In the genomic region with DNA sequence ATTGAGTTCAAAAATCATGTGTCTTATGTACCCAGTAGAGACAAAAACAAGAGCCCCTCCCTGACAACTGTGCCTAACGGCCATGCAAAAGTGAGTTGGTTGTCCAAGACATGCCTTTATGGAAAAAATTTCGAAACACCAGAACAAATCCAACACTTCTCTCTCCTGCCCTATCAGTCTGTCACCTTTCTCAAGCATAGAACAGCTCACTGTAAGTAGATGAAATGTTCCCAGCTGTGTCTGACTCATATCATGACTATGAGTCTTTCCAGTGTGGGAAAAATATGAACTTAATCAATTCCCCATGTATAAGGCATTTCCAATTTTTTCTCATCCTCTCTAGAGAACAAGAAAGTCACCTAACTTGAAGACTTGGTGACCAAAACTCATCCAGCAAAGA, we compare ENCODE assay signal across 12 cellular contexts.
DNase-seq lines count a peak whose midpoint lies in the region; ATAC-seq and TF ChIP-seq lines count a peak whose summit lies in the region.
"Had no signal": no experiment of that assay in that cellular context is flagged by ENCODE, and none has a peak within 500 bp of the region (broad histone marks: within the 10 kb centered on the region; RNA-seq: fewer than 3 reads in every experiment).

No MANE protein-coding gene starts in this region.

- TF ChIP-seq CTCF in lower lobe of right lung (IDR thresholded peaks at IDR 0.05) = no peak
- TF ChIP-seq CTCF in glutamatergic neuron (IDR thresholded peaks at IDR 0.05; ENCODE audit: partially characterized antibody, unreplicated experiment) = no peak

- H3K4me3 Mint-ChIP-seq in glutamatergic neuron (ENCODE audit: unreplicated experiment) = no peak overlapping the region
- H3K4me3 Mint-ChIP-seq in T-helper 2 cell treated with Interferon-gamma antibody and Interleukin-4, amounts not matched to agents 5 μg/mL and 100 μg/mL, for 36 hours = no peak overlapping the region
- H3K4me3 Mint-ChIP-seq: CD4-positive, alpha-beta T cell had no signal

- no peaks in the 10 kb centered on the region for H3K4me1 ChIP-seq in lower lobe of right lung

- H3K4me1 Mint-ChIP-seq in glutamatergic neuron (ENCODE audit: low read depth, unreplicated experiment) = no peaks in the 10 kb centered on the region
- H3K4me1 Mint-ChIP-seq in T-helper 2 cell treated with Interferon-gamma antibody and Interleukin-4, amounts not matched to agents 5 μg/mL and 100 μg/mL, for 36 hours (ENCODE audit: low read depth) = no peaks in the 10 kb centered on the region

- H3K27ac ChIP-seq in lower lobe of right lung = no peak overlapping the region

- peak; percentile 92 for ATAC-seq in SK-N-SH treated with all-trans-retinoic acid at 6 μM for 48 hours
- ATAC-seq in lower lobe of right lung = no peak
- ATAC-seq in GM21619 (IDR thresholded peaks at IDR 0.05; ENCODE audit: unreplicated experiment) = no peak

- no peak overlapping the region for H3K27ac Mint-ChIP-seq in glutamatergic neuron (ENCODE audit: unreplicated experiment)
- no peak overlapping the region for H3K27ac Mint-ChIP-seq in T-helper 2 cell treated with Interferon-gamma antibody and Interleukin-4, amounts not matched to agents 5 μg/mL and 100 μg/mL, for 36 hours
- H3K27ac Mint-ChIP-seq: CD4-positive, alpha-beta T cell had no signal

- intact Hi-C loops in lower lobe of right lung (cut with DNase I) = no loop called here

- no peaks in the 10 kb centered on the region for H3K27me3 ChIP-seq in lower lobe of right lung (ENCODE audit: low read depth)

- H3K36me3 ChIP-seq in lower lobe of right lung = no peaks in the 10 kb centered on the region

- H3K9me3 ChIP-seq in lower lobe of right lung = no peaks in the 10 kb centered on the region

- H3K4me3 ChIP-seq in lower lobe of right lung = no peak overlapping the region
- H3K4me3 ChIP-seq: lung had no signal

- H3K36me3 Mint-ChIP-seq in glutamatergic neuron (ENCODE audit: unreplicated experiment) = no peaks in the 10 kb centered on the region
- H3K36me3 Mint-ChIP-seq in T-helper 2 cell treated with Interferon-gamma antibody and Interleukin-4, amounts not matched to agents 5 μg/mL and 100 μg/mL, for 36 hours (ENCODE audit: low read depth) = no peaks in the 10 kb centered on the region

- H3K9me3 Mint-ChIP-seq in glutamatergic neuron (ENCODE audit: unreplicated experiment) = no peaks in the 10 kb centered on the region
- H3K9me3 Mint-ChIP-seq in T-helper 2 cell treated with Interferon-gamma antibody and Interleukin-4, amounts not matched to agents 5 μg/mL and 100 μg/mL, for 36 hours = no peaks in the 10 kb centered on the region
- H3K9me3 Mint-ChIP-seq: CD4-positive, alpha-beta T cell had no signal

- H3K27me3 Mint-ChIP-seq in glutamatergic neuron (ENCODE audit: unreplicated experiment) = no peaks in the 10 kb centered on the region
- H3K27me3 Mint-ChIP-seq in T-helper 2 cell treated with Interferon-gamma antibody and Interleukin-4, amounts not matched to agents 5 μg/mL and 100 μg/mL, for 36 hours (ENCODE audit: low read depth) = no peaks in the 10 kb centered on the region

- DNase-seq in EH (ENCODE audit: low read depth) = peak; percentile 98
- DNase-seq in fibroblast of the conjunctiva (ENCODE audit: low read depth) = peak; percentile 84
- peak; percentile 82 for DNase-seq in renal cortical epithelial cell (ENCODE audit: low read depth)
- DNase-seq in lower lobe of right lung = no peak
- no peak for DNase-seq in glutamatergic neuron
- no peak for DNase-seq in T-helper 2 cell treated with Interferon-gamma antibody and Interleukin-4, amounts not matched to agents 5 μg/mL and 100 μg/mL, for 36 hours (ENCODE audit: low spot score)
- DNase-seq: CD4-positive, alpha-beta T cell; retina; SHP77 had no signal

TF ChIP-seq in SK-N-SH treated with all-trans-retinoic acid at 6 μM for 48 hours, 23 proteins besides CTCF, POLR2A, EP300 and RAD21:
- TF ChIP-seq ARNTL (CRISPR knock-in tag; IDR thresholded peaks at IDR 0.05; ENCODE audit: borderline replicate concordance, low read depth) (no peak), ZC3H10 (CRISPR knock-in tag; IDR thresholded peaks at IDR 0.05) (0 out of 2 replicates have a peak, but pooled peaks have one; percentile 27)
- TF ChIP-seq, protein P1, sequence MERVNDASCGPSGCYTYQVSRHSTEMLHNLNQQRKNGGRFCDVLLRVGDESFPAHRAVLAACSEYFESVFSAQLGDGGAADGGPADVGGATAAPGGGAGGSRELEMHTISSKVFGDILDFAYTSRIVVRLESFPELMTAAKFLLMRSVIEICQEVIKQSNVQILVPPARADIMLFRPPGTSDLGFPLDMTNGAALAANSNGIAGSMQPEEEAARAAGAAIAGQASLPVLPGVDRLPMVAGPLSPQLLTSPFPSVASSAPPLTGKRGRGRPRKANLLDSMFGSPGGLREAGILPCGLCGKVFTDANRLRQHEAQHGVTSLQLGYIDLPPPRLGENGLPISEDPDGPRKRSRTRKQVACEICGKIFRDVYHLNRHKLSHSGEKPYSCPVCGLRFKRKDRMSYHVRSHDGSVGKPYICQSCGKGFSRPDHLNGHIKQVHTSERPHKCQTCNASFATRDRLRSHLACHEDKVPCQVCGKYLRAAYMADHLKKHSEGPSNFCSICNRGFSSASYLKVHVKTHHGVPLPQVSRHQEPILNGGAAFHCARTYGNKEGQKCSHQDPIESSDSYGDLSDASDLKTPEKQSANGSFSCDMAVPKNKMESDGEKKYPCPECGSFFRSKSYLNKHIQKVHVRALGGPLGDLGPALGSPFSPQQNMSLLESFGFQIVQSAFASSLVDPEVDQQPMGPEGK (CRISPR knock-in tag; IDR thresholded peaks at IDR 0.05; ENCODE audit: borderline replicate concordance) = 0 out of 2 replicates have a peak, but pooled peaks have one; percentile 11
TF ChIP-seq in SK-N-SH treated with all-trans-retinoic acid at 6 μM for 48 hours: peak in this region for 2.

Comparison
In these comparisons a context has a peak if more than half of its experiments do, and no peak if none do; other contexts are left out.
1. DNase-seq: peak in EH (single experiment), fibroblast of the conjunctiva (single experiment) and renal cortical epithelial cell (single experiment); none in lower lobe of right lung (single experiment), glutamatergic neuron (single experiment) and T-helper 2 cell treated with Interferon-gamma antibody and Interleukin-4, amounts not matched to agents 5 μg/mL and 100 μg/mL, for 36 hours (single experiment).